Comparison of ENCODE assay signal across 10 cellular contexts in genomic region chr3:52128118-52128683, GRCh38. TPM values are rescaled to one million over a fixed set of nuclear protein-coding genes. Genes with fewer than 3 reads are reported as not detected.
DNase-seq lines count a peak whose midpoint lies in the region; ATAC-seq, FAIRE-seq and TF ChIP-seq lines count a peak whose summit lies in the region.
"Had no signal": no experiment of that assay in that cellular context is flagged by ENCODE, and none has a peak within 500 bp of the region (broad histone marks: within the 10 kb centered on the region; RNA-seq: fewer than 3 reads in every experiment).

No MANE protein-coding gene starts in this region.

- DNase-seq in AG20443 (ENCODE audit: low spot score) (peak; percentile 24), HuH-7 (ENCODE audit: low spot score) (peak; percentile 83), K562 (ENCODE audit: extremely low read depth in 1 of 4, low spot score in 3 of 4) (peak; percentile 83 to 92 (median 86)), kidney epithelial cell (ENCODE audit: low read depth) (peak; percentile 63), cerebellum (ENCODE audit: low spot score) (no peak)
- DNase-seq: DMS79 had no signal

- in situ Hi-C loops in K562 (cut with MboI) = loop anchor here (5.0 kb wide), 1 partner anchor 126 kb away; no protein-coding TSS in a partner anchor

- peak in 1 of 2 experiments; percentile 35; a peak in 2 of 4 replicates for TF ChIP-seq RAD21 in K562 (CRISPR knock-in tag; conservative IDR thresholded peaks at IDR 0.05 in 1 of 2, IDR thresholded peaks at IDR 0.05 in 1 of 2)

- 7% methylated on average over 7 of the region's 7 CpGs for WGBS in K562 (ENCODE audit: insufficient coverage, low coverage, missing lambda C conversion rate)

- no peaks in the 10 kb centered on the region for H3K27me3 ChIP-seq in K562 (ENCODE audit: control insufficient read depth in 2 of 2, insufficient read depth in 2 of 2, low read length in 2 of 2)
- no peaks in the 10 kb centered on the region for H3K27me3 ChIP-seq in kidney epithelial cell (ENCODE audit: control insufficient read depth, insufficient read depth, low read length)

- H4K20me1 ChIP-seq in K562 (replicated peaks; ENCODE audit: control insufficient read depth, insufficient read depth, low read length) = 0 out of 2 replicates have a peak, but pooled peaks cover 4% of the 10 kb centered on the region

- TF ChIP-seq POLR2A in K562 (conservative IDR thresholded peaks at IDR 0.05) (no peak), GM18505 (IDR thresholded peaks at IDR 0.05; ENCODE audit: borderline replicate concordance, extremely low read depth, insufficient read depth, insufficient read length) (no peak)

- peaks cover 13 to 15% of the 10 kb centered on the region in 2 experiments for H3K4me1 ChIP-seq in K562 (replicated peaks in 1 of 2; ENCODE audit: control insufficient read depth in 2 of 2, insufficient read depth in 2 of 2, low read length in 2 of 2)

- no peaks in the 10 kb centered on the region for H3K9me3 ChIP-seq in K562 (replicated peaks; ENCODE audit: control insufficient read depth, insufficient read depth, low read depth, low read length)

- peak; percentile 97 for FAIRE-seq in K562 (lab: Jason Lieb, UNC)

- POLR2A ChIA-PET in K562 (lab: Yijun Ruan, JAX) = interaction anchor here (0.7 to 1.2 kb wide), 7 partner anchors 10 to 157 kb away, joined by 3 to 6 read pairs (median 3); partner anchors contain the start of gene RPL29

- ATAC-seq in K562 (peak; percentile 96), GM19452 (IDR thresholded peaks at IDR 0.05; ENCODE audit: unreplicated experiment) (no peak), HG03520 (IDR thresholded peaks at IDR 0.05; ENCODE audit: unreplicated experiment) (no peak), GM18505 (IDR thresholded peaks at IDR 0.05; ENCODE audit: unreplicated experiment) (no peak)

- H3K36me3 ChIP-seq in K562 (ENCODE audit: control insufficient read depth, insufficient read depth, low read length) (peaks cover 46% of the 10 kb centered on the region; the same call in 2 of the 3 replicates), kidney epithelial cell (ENCODE audit: control insufficient read depth, insufficient read depth, low read length) (no peaks in the 10 kb centered on the region)

- H3K79me2 ChIP-seq in K562 (ENCODE audit: control insufficient read depth, insufficient read depth, low read length) = peaks cover 4% of the 10 kb centered on the region; the same call in 1 of the 3 replicates

- H3K4me3 ChIP-seq in K562 (no peak overlapping the region), kidney epithelial cell (ENCODE audit: low read depth, low read length) (no peak overlapping the region)
- H3K4me3 ChIP-seq: SK-N-MC had no signal

- CTCF ChIA-PET in K562 (lab: Yijun Ruan, JAX; ENCODE audit: low intra/inter-chr PET ratio) = interaction anchor here (0.6 kb wide), 1 partner anchor 202 kb away, joined by 3 read pairs; no protein-coding TSS in a partner anchor

- peak overlapping the region; percentile 18; the same call in 1 of the 2 replicates for H2AFZ ChIP-seq in K562 (ENCODE audit: low read depth, low read length)

- H3K9ac ChIP-seq in K562 (ENCODE audit: insufficient read depth in 1 of 2, low read depth in 2 of 2, low read length in 2 of 2) = peak overlapping the region; percentile 0 to 8; a peak in 1 of 4 replicates

- peaks cover 3% of the 10 kb centered on the region for H3K9me1 ChIP-seq in K562 (ENCODE audit: control insufficient read depth, insufficient read depth, low read length)

- no TSS peak for BruUV-seq in K562 (replicated peaks; lab: Mats Ljungman, UMichigan)

- TF ChIP-seq EP300 in K562 (IDR thresholded peaks at IDR 0.05; ENCODE audit: low read length) = peak; percentile 57; the same call in 1 of the 2 replicates

- intact Hi-C loops in K562 (cut with micrococcal nuclease) = loop anchor here (1.0 kb wide), 1 partner anchor 121 kb away; no protein-coding TSS in a partner anchor

- peak overlapping the region; percentile 34 for H3K4me2 ChIP-seq in K562 (ENCODE audit: insufficient read depth, low read length)

- TF ChIP-seq CTCF in K562 (IDR thresholded peaks at IDR 0.05 in 2 of 3, conservative IDR thresholded peaks at IDR 0.05 in 1 of 3; ENCODE audit: insufficient read depth in 2 of 3, low read depth in 1 of 3, low read length in 3 of 3) (peak in 2 of 3 experiments; percentile 28 to 30; a peak in 4 of 6 replicates), kidney epithelial cell (IDR thresholded peaks at IDR 0.05; ENCODE audit: insufficient read depth, low read length, poor library complexity, severe bottlenecking) (no peak)

- peak overlapping the region; percentile 75 for H3K27ac ChIP-seq in K562 (ENCODE audit: extremely low read depth, low read depth, low read length)
- H3K27ac ChIP-seq: SK-N-MC had no signal

TF ChIP-seq in K562, 482 proteins besides CTCF, POLR2A, EP300 and RAD21 (continues in another document):
- TF ChIP-seq CTCFL (IDR thresholded peaks at IDR 0.05; ENCODE audit: borderline replicate concordance, insufficient read depth, low read depth, low read length, poor library complexity, severe bottlenecking) = no peak
- TF ChIP-seq CBFA2T2 (conservative IDR thresholded peaks at IDR 0.05) = peak; percentile 57
- TF ChIP-seq GABPA (tag; conservative IDR thresholded peaks at IDR 0.05; ENCODE audit: low read depth) = no peak
- TF ChIP-seq SMAD4 (CRISPR knock-in tag; conservative IDR thresholded peaks at IDR 0.05) = 0 out of 2 replicates have a peak, but pooled peaks have one; percentile 30
- 0 out of 2 replicates have a peak, but pooled peaks have one; percentile 28 for TF ChIP-seq ETS1 (conservative IDR thresholded peaks at IDR 0.05; ENCODE audit: control insufficient read depth, low read depth, low read length)
- no peak for TF ChIP-seq CEBPB (tag; IDR thresholded peaks at IDR 0.05)
- no peak for TF ChIP-seq ILF3 (IDR thresholded peaks at IDR 0.05; ENCODE audit: borderline replicate concordance)
- no peak; the same call in 1 of the 2 replicates for TF ChIP-seq NCOR1 (IDR thresholded peaks at IDR 0.05)
- TF ChIP-seq MAFG (tag; conservative IDR thresholded peaks at IDR 0.05) = no peak
- TF ChIP-seq ZNF311 (CRISPR knock-in tag; IDR thresholded peaks at IDR 0.05) = no peak
- TF ChIP-seq PPARD (CRISPR knock-in tag; IDR thresholded peaks at IDR 0.05) = no peak
- peak; percentile 38; the same call in 1 of the 2 replicates for TF ChIP-seq POLR2AphosphoS5 (IDR thresholded peaks at IDR 0.05; ENCODE audit: control insufficient read depth, insufficient read depth, low read depth, low read length)
- peak; percentile 59 to 63; a peak in 2 of 4 replicates for TF ChIP-seq FOXK2 (conservative IDR thresholded peaks at IDR 0.05 in 1 of 2, IDR thresholded peaks at IDR 0.05 in 1 of 2; ENCODE audit: low read depth in 2 of 2)
- TF ChIP-seq ZNF77 (CRISPR knock-in tag; IDR thresholded peaks at IDR 0.05) = no peak

RNA-seq across cellular contexts. Expression of gene POC1A, which starts 26.0 kb away (rescaled TPM):
- 17.1 and 37.8 TPM in 2 replicates for total RNA-seq in K562 (2011; cell fraction: chromatin; rRNA removed; ENCODE audit: low replicate concordance)
- total RNA-seq in K562 (2011; cell fraction: nucleolus; rRNA removed) = 20.3 and 28.8 TPM in 2 replicates
- total RNA-seq in K562 (2011; cell fraction: nucleoplasm; rRNA removed) = 15.6 and 16.6 TPM in 2 replicates
- 16.0 and 19.6 TPM in 2 replicates for total RNA-seq in K562 (2014; rRNA removed)
- total RNA-seq in K562 (2014; rRNA removed; fragmentation: Illumina TruSeq; extraction: Trizol) = 7.5 and 8.5 TPM in 2 replicates
- total RNA-seq in K562 (2015; rRNA removed; fragmentation: Illumina TruSeq; extraction: Trizol) = 9.5 and 11.3 TPM in 2 replicates
- 15.9 and 17.4 TPM in 2 replicates for total RNA-seq in K562 (2021)
- 15.2 and 16.6 TPM in 2 replicates for polyA plus RNA-seq in K562 (2011; rRNA removed)
- polyA plus RNA-seq in K562 (2011; cell fraction: cytosol; rRNA removed) = 17.6 and 22.5 TPM in 2 replicates
- 16.6 and 21.0 TPM in 2 replicates for polyA plus RNA-seq in K562 (2011; cell fraction: nucleus; rRNA removed)
- polyA plus RNA-seq in K562 (2012) = 15.6 and 25.7 TPM in 2 replicates
- polyA plus RNA-seq in K562 (2014; fragmentation: Illumina TruSeq; extraction: Trizol) = 17.5 and 19.6 TPM in 2 replicates
- polyA plus RNA-seq in K562 (2014; fragmentation: Nextera tagmentation; extraction: Ambion mirVana) = 1 to 10 TPM; 7.2 to 9.4 TPM
- polyA plus RNA-seq in K562 (2014; rRNA removed) = 12.1 and 17.3 TPM in 2 replicates
- 10.6 and 17.7 TPM in 2 replicates for polyA minus RNA-seq in K562 (2011; rRNA and poly(A)+ RNA removed)
- 8.0 and 12.1 TPM in 2 replicates for polyA minus RNA-seq in K562 (2011; cell fraction: cytosol; rRNA and poly(A)+ RNA removed)
- polyA minus RNA-seq in K562 (2011; cell fraction: nucleus; rRNA and poly(A)+ RNA removed) = 12.7 and 14.3 TPM in 2 replicates
- 4.0 and 4.7 TPM in 2 replicates for total RNA-seq in kidney epithelial cell
- 4.2 TPM for total RNA-seq in cerebellum
